ENCODE assay signal across 25 cellular contexts in the genomic region with DNA sequence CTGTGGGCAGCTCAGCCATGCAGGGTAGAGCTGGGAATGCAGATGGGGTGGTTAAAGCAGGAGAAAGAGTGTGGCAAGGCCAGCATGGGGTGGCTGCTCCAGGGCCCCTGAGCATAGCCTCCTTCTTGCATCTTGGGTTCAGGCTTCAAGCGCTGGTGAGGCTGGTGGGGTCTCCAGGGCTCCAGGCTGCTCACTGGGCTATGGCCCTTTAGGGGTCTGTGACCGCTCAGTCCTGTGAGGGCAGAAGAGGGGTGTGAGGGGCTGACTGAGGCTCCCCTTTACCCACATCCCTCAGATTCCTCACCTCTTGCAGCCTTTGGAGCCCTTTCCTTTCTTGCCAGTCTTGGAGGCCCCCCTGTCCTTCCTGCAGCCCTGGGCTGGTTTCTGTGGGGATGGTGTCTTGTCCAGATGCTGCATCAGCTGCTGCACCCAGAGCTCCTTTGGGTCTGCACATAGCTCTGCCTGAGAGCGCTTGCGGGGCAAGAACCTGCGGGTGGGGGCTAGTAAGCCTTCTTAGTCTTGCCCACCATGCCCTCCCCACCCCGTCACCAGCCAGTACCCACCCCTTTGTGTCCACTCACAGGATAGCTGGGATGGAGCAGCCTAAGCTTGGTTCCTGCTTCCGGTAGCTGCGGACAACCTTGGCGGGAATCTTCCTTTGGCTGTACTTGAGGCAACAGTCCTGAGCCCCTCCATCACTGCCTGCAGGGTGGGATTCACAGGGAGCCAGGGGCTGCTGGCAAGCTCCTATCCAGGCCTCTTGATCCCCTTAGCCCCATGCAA. TPM values are rescaled to one million over a fixed set of nuclear protein-coding genes. Genes with fewer than 3 reads are reported as not detected.
A peak's percentile ranks its signal among the peaks of the same experiment; 100 is the strongest.
DNase-seq lines count a peak whose midpoint lies in the region; ATAC-seq and TF ChIP-seq lines count a peak whose summit lies in the region.
"Had no signal": no experiment of that assay in that cellular context is flagged by ENCODE, and none has a peak within 500 bp of the region (broad histone marks: within the 10 kb centered on the region; RNA-seq: fewer than 3 reads in every experiment).

No MANE protein-coding gene starts in this region.

- H3K4me1 Mint-ChIP-seq in nephron, result peaks cover 22% of the 10 kb centered on the region
- H3K4me1 Mint-ChIP-seq: CD4-positive, CD25-positive, alpha-beta regulatory T cell; IgD-negative memory B cell had no signal

- ATAC-seq in Right ventricle myocardium superior (ENCODE audit: poor library complexity), result peak; percentile 16
- ATAC-seq in aorta (ENCODE audit: low FRiP score), result peak; percentile 34
- ATAC-seq in GM19351 (IDR thresholded peaks at IDR 0.05; ENCODE audit: unreplicated experiment), result no peak
- ATAC-seq in HG02678 (IDR thresholded peaks at IDR 0.05; ENCODE audit: unreplicated experiment), result no peak

- H3K36me3 ChIP-seq in right atrium auricular region (no peaks in the 10 kb centered on the region), aorta (ENCODE audit: control insufficient read depth in 1 of 2, insufficient read depth in 2 of 2, low read length in 1 of 2) (no peaks in the 10 kb centered on the region)
- H3K36me3 ChIP-seq: HAP-1 had no signal

- intact Hi-C loops in Right ventricle myocardium superior (cut with DNase I) (loop anchor here (10.0 kb wide), 1 partner anchor 95 kb away; the partner anchor contains the start of gene RPP25L), cardiac septum (cut with DNase I) (loop anchor here (10.0 kb wide), 1 partner anchor 275 kb away; the partner anchor contains the start of gene DNAJB5), aorta (cut with DNase I) (no loop called here)

- H3K27ac Mint-ChIP-seq in nephron, result peak overlapping the region in 2 of 3 experiments; percentile 86 to 87
- H3K27ac Mint-ChIP-seq: CD4-positive, CD25-positive, alpha-beta regulatory T cell; IgD-negative memory B cell had no signal

- WGBS in aorta, 2 donors, result 99% methylated on average over 9 of the region's 9 CpGs

- DNase-seq in Right ventricle myocardium superior, result no peak
- no peak for DNase-seq in cardiac septum (ENCODE audit: low spot score)
- DNase-seq in right atrium auricular region (ENCODE audit: low spot score), result no peak
- no peak for DNase-seq in aorta
- no peak for DNase-seq in activated naive CD4-positive, alpha-beta T cell treated with anti-CD3 and anti-CD28 coated beads, Interleukin-2, amount 50 U/mL, for 16 hours
- DNase-seq: 8988T; CD4-positive, CD25-positive, alpha-beta regulatory T cell; COR-L47; DMS 273 treated with DMSO at 0.1 percent for 48 hours; Karpas-422; NCI-H1048; NCI-H1436; NCI-H1930; NCI-H345; NCI-H524 treated with DMSO at 0.1 percent for 48 hours; PC-9 had no signal

- H3K27me3 Mint-ChIP-seq in nephron (ENCODE audit: low read depth), result no peaks in the 10 kb centered on the region

- H3K9me3 ChIP-seq in right atrium auricular region (no peaks in the 10 kb centered on the region), aorta (ENCODE audit: control insufficient read depth, low read length) (no peaks in the 10 kb centered on the region)

- peaks cover 0 to 14% of the 10 kb centered on the region in 2 donors for H3K4me1 ChIP-seq in right atrium auricular region
- no peaks in the 10 kb centered on the region for H3K4me1 ChIP-seq in aorta (ENCODE audit: control insufficient read depth in 1 of 2, insufficient read depth in 2 of 2, low read length in 2 of 2)
- H3K4me1 ChIP-seq: HAP-1 had no signal

- TF ChIP-seq CTCF in right atrium auricular region (IDR thresholded peaks at IDR 0.05) (no peak), nephron (IDR thresholded peaks at IDR 0.05; ENCODE audit: unreplicated experiment in 3 of 3) (no peak)

- H3K27me3 ChIP-seq in right atrium auricular region (no peaks in the 10 kb centered on the region), aorta (ENCODE audit: control insufficient read depth in 1 of 2, insufficient read depth in 2 of 2, low read length in 1 of 2) (no peaks in the 10 kb centered on the region)

- no peak overlapping the region for H3K4me3 ChIP-seq in right atrium auricular region
- H3K4me3 ChIP-seq in aorta (ENCODE audit: low read length in 2 of 2), result no peak overlapping the region
- H3K4me3 ChIP-seq: HAP-1, PC-9 had no signal

- no peak overlapping the region for H3K4me3 Mint-ChIP-seq in nephron
- H3K4me3 Mint-ChIP-seq: CD4-positive, CD25-positive, alpha-beta regulatory T cell had no signal

- H3K27ac ChIP-seq in right atrium auricular region, result peak overlapping the region; percentile 40 to 60
- no peak overlapping the region for H3K27ac ChIP-seq in aorta (ENCODE audit: low read depth in 1 of 2, low read length in 2 of 2)
- H3K27ac ChIP-seq: HL-60, PC-9 had no signal

- H3K36me3 Mint-ChIP-seq in nephron (ENCODE audit: low read depth), result no peaks in the 10 kb centered on the region
- H3K36me3 Mint-ChIP-seq: CD4-positive, CD25-positive, alpha-beta regulatory T cell had no signal

- peaks cover 16% of the 10 kb centered on the region for H3K9me3 Mint-ChIP-seq in nephron
- H3K9me3 Mint-ChIP-seq: CD4-positive, CD25-positive, alpha-beta regulatory T cell had no signal

RNA-seq across cellular contexts. Expression of gene CCL21, which starts 0.5 kb away (rescaled TPM):
- total RNA-seq in Right ventricle myocardium superior, result 4.9 TPM
- total RNA-seq in cardiac septum, result 30.1 TPM
- total RNA-seq in right atrium auricular region, result 10 to 100 TPM in 1 of 2 donors, 1 to 10 TPM in 1; 2.9 to 26.5 TPM
- total RNA-seq in aorta, result 10 to 100 TPM; 13.0 to 29.1 TPM
- polyA plus RNA-seq in aorta, result 1 to 10 TPM; 1.4 to 2.4 TPM
- total RNA-seq: CD4-positive, CD25-positive, alpha-beta regulatory T cell; HT1080; MCF 10A; PC-9 had no signal
- polyA plus RNA-seq: AG04450; CD4-positive, CD25-positive, alpha-beta regulatory T cell; IgD-negative memory B cell had no signal

RNA-seq across cellular contexts. Expression of gene CCL19, which starts 18.3 kb away (rescaled TPM):
- 0.70 TPM for total RNA-seq in Right ventricle myocardium superior
- total RNA-seq in cardiac septum, result 0.62 TPM
- total RNA-seq in right atrium auricular region, result under 1 TPM in 1 of 2 donors, not detected in 1; 0.63 TPM
- total RNA-seq in aorta, result 10 to 100 TPM; 39.7 to 67.5 TPM
- 1 to 10 TPM; 1.9 to 5.5 TPM for polyA plus RNA-seq in aorta
- total RNA-seq: CD4-positive, CD25-positive, alpha-beta regulatory T cell; HT1080; MCF 10A; PC-9 had no signal
- polyA plus RNA-seq: AG04450; CD4-positive, CD25-positive, alpha-beta regulatory T cell; IgD-negative memory B cell had no signal

RNA-seq across cellular contexts. Expression of gene CCL27, which starts 46.9 kb away (rescaled TPM):
- total RNA-seq in Right ventricle myocardium superior (not detected), cardiac septum (not detected), right atrium auricular region (not detected), aorta (not detected)
- not detected for polyA plus RNA-seq in aorta
- total RNA-seq: CD4-positive, CD25-positive, alpha-beta regulatory T cell; MCF 10A had no signal
- polyA plus RNA-seq: AG04450, IgD-negative memory B cell had no signal

RNA-seq across cellular contexts. Expression of gene IL11RA, which starts 57.4 kb away (rescaled TPM):
- total RNA-seq in Right ventricle myocardium superior (48.8 TPM), cardiac septum (59.4 TPM), right atrium auricular region (100 to 1,000 TPM in 1 of 2 donors, 10 to 100 TPM in 1; 58.2 to 108 TPM), aorta (10 to 100 TPM; 33.7 to 66.4 TPM)
- polyA plus RNA-seq in aorta, result 10 to 100 TPM; 28.2 to 93.4 TPM

Comparison
In these comparisons a context has a peak if more than half of its experiments do, and no peak if none do; other contexts are left out.
1. ATAC-seq: peak in Right ventricle myocardium superior (single experiment) and aorta (single experiment); none in GM19351 (single experiment) and HG02678 (single experiment).
2. H3K27ac ChIP-seq: peak in right atrium auricular region (2 of 2); none in aorta (0 of 2).
3. RNA of gene CCL19, which starts 18.3 kb away (total RNA-seq): 39.7 to 67.5 TPM in aorta; 0.70 TPM in Right ventricle myocardium superior (single experiment), 0.63 TPM in right atrium auricular region and 0.62 TPM in cardiac septum (single experiment); every median in the first group is over 10 times any median in the second.
4. intact Hi-C loops: an anchor here in Right ventricle myocardium superior (10.0 kb wide) and cardiac septum (10.0 kb wide); none called in aorta.